Comparison of ENCODE assay signal across 13 cellular contexts in genomic region chr5:179974281-179974945, GRCh38.
A peak's percentile ranks its signal among the peaks of the same experiment; 100 is the strongest.
DNase-seq lines count a peak whose midpoint lies in the region; ATAC-seq and TF ChIP-seq lines count a peak whose summit lies in the region.
"Had no signal": no experiment of that assay in that cellular context is flagged by ENCODE, and none has a peak within 500 bp of the region (broad histone marks: within the 10 kb centered on the region; RNA-seq: fewer than 3 reads in every experiment).

No MANE protein-coding gene starts in this region.

- peak; percentile 78 for DNase-seq in NCI-H1092 treated with DMSO at 0.1 percent for 48 hours (lab: John Stamatoyannopoulos, UW)
- DNase-seq in NCI-H82 (lab: John Stamatoyannopoulos, UW), result peak; percentile 96
- DNase-seq in endothelial cell (ENCODE audit: low spot score), result no peak
- DNase-seq in activated CD8-positive, alpha-beta T cell treated with anti-CD3 and anti-CD28 coated beads, Interleukin-2, amount 10 ng/mL, durations not matched to agents 7 days and 5 days, result no peak
- DNase-seq in NCI-H146 treated with DMSO at 0.1 percent for 48 hours (lab: John Stamatoyannopoulos, UW; ENCODE audit: unreplicated experiment), result no peak
- DNase-seq: activated CD8-positive, alpha-beta memory T cell treated with anti-CD3 and anti-CD28 coated beads, Interleukin-2, amount 50 U/mL, for 4 hours; central memory CD4-positive, alpha-beta T cell; kidney had no signal

- peaks cover 74% of the 10 kb centered on the region for H3K36me3 ChIP-seq in BLaER1

- TF ChIP-seq CTCF in endothelial cell (IDR thresholded peaks at IDR 0.05; ENCODE audit: unreplicated experiment), result no peak

- POLR2A ChIA-PET in activated CD8-positive, alpha-beta T cell treated with anti-CD3 and anti-CD28 coated beads, Interleukin-2, amount 10 ng/mL, durations not matched to agents 7 days and 5 days (lab: Charles Lee), result no interaction called here

- H3K4me1 Mint-ChIP-seq in endothelial cell (ENCODE audit: unreplicated experiment), result no peaks in the 10 kb centered on the region
- peaks cover 11% of the 10 kb centered on the region for H3K4me1 Mint-ChIP-seq in activated CD8-positive, alpha-beta T cell treated with anti-CD3 and anti-CD28 coated beads, Interleukin-2, amount 10 ng/mL, durations not matched to agents 7 days and 5 days (ENCODE audit: low read depth)

- no peak overlapping the region for H3K4me3 ChIP-seq in BLaER1
- H3K4me3 ChIP-seq: suprapubic skin had no signal

- CTCF ChIA-PET in activated CD8-positive, alpha-beta T cell treated with anti-CD3 and anti-CD28 coated beads, Interleukin-2, amount 10 ng/mL, durations not matched to agents 7 days and 5 days (lab: Charles Lee), result interaction anchor here (0.8 to 1.6 kb wide), 6 partner anchors 8 to 336 kb away, joined by 3 to 8 read pairs (median 4); no protein-coding TSS in a partner anchor

- peak overlapping the region; percentile 68 for H3K4me2 ChIP-seq in BLaER1

- peaks cover 4% of the 10 kb centered on the region for H3K27me3 Mint-ChIP-seq in endothelial cell (ENCODE audit: unreplicated experiment)
- H3K27me3 Mint-ChIP-seq in activated CD8-positive, alpha-beta T cell treated with anti-CD3 and anti-CD28 coated beads, Interleukin-2, amount 10 ng/mL, durations not matched to agents 7 days and 5 days (ENCODE audit: low read depth), result no peaks in the 10 kb centered on the region
- H3K27me3 Mint-ChIP-seq: activated naive CD8-positive, alpha-beta T cell treated with anti-CD3 and anti-CD28 coated beads for 36 hours had no signal

- H3K36me3 Mint-ChIP-seq in endothelial cell (ENCODE audit: low read depth, unreplicated experiment), result peaks cover 43% of the 10 kb centered on the region
- no peaks in the 10 kb centered on the region for H3K36me3 Mint-ChIP-seq in activated CD8-positive, alpha-beta T cell treated with anti-CD3 and anti-CD28 coated beads, Interleukin-2, amount 10 ng/mL, durations not matched to agents 7 days and 5 days (ENCODE audit: low read depth)

- no peaks in the 10 kb centered on the region for H3K27me3 ChIP-seq in BLaER1
- H3K27me3 ChIP-seq: suprapubic skin had no signal

- H3K27ac ChIP-seq in BLaER1, result peak overlapping the region; percentile 70
- H3K27ac ChIP-seq: suprapubic skin had no signal

- no peaks in the 10 kb centered on the region for H3K9me3 ChIP-seq in BLaER1
- H3K9me3 ChIP-seq: suprapubic skin had no signal

- H3K27ac Mint-ChIP-seq in endothelial cell (ENCODE audit: unreplicated experiment), result peak overlapping the region; percentile 50
- no peak overlapping the region for H3K27ac Mint-ChIP-seq in activated CD8-positive, alpha-beta T cell treated with anti-CD3 and anti-CD28 coated beads, Interleukin-2, amount 10 ng/mL, durations not matched to agents 7 days and 5 days
- H3K27ac Mint-ChIP-seq: activated naive CD8-positive, alpha-beta T cell treated with anti-CD3 and anti-CD28 coated beads for 36 hours had no signal

- no peak for ATAC-seq in activated CD8-positive, alpha-beta T cell treated with anti-CD3 and anti-CD28 coated beads, Interleukin-2, amount 10 ng/mL, durations not matched to agents 7 days and 5 days
- ATAC-seq in HG02642 (IDR thresholded peaks at IDR 0.05; ENCODE audit: poor library complexity, unreplicated experiment), result no peak
- ATAC-seq in GM19023 (IDR thresholded peaks at IDR 0.05; ENCODE audit: unreplicated experiment), result no peak

- H3K9me3 Mint-ChIP-seq in endothelial cell (ENCODE audit: unreplicated experiment), result no peaks in the 10 kb centered on the region
- H3K9me3 Mint-ChIP-seq in activated CD8-positive, alpha-beta T cell treated with anti-CD3 and anti-CD28 coated beads, Interleukin-2, amount 10 ng/mL, durations not matched to agents 7 days and 5 days (ENCODE audit: insufficient read depth), result no peaks in the 10 kb centered on the region
- H3K9me3 Mint-ChIP-seq: activated naive CD8-positive, alpha-beta T cell treated with anti-CD3 and anti-CD28 coated beads for 36 hours had no signal

- H3K4me3 Mint-ChIP-seq in endothelial cell (ENCODE audit: unreplicated experiment), result peak overlapping the region; percentile 56
- H3K4me3 Mint-ChIP-seq in activated CD8-positive, alpha-beta T cell treated with anti-CD3 and anti-CD28 coated beads, Interleukin-2, amount 10 ng/mL, durations not matched to agents 7 days and 5 days, result no peak overlapping the region
- H3K4me3 Mint-ChIP-seq: activated naive CD8-positive, alpha-beta T cell treated with anti-CD3 and anti-CD28 coated beads for 36 hours had no signal

- H4K20me1 ChIP-seq in BLaER1, result peaks cover 18% of the 10 kb centered on the region

- H3K9ac ChIP-seq in BLaER1, result peak overlapping the region; percentile 30; the same call in 1 of the 2 replicates

- peaks cover 55% of the 10 kb centered on the region for H3K4me1 ChIP-seq in BLaER1
- H3K4me1 ChIP-seq: suprapubic skin had no signal

Comparison
In these comparisons a context has a peak if more than half of its experiments do, and no peak if none do; other contexts are left out.
1. DNase-seq: peak in NCI-H1092 treated with DMSO at 0.1 percent for 48 hours (single experiment) and NCI-H82 (single experiment); none in endothelial cell (single experiment), activated CD8-positive, alpha-beta T cell treated with anti-CD3 and anti-CD28 coated beads, Interleukin-2, amount 10 ng/mL, durations not matched to agents 7 days and 5 days (single experiment) and NCI-H146 treated with DMSO at 0.1 percent for 48 hours (single experiment).